Comparison of ENCODE assay signal across 1 cellular context in the genomic region with DNA sequence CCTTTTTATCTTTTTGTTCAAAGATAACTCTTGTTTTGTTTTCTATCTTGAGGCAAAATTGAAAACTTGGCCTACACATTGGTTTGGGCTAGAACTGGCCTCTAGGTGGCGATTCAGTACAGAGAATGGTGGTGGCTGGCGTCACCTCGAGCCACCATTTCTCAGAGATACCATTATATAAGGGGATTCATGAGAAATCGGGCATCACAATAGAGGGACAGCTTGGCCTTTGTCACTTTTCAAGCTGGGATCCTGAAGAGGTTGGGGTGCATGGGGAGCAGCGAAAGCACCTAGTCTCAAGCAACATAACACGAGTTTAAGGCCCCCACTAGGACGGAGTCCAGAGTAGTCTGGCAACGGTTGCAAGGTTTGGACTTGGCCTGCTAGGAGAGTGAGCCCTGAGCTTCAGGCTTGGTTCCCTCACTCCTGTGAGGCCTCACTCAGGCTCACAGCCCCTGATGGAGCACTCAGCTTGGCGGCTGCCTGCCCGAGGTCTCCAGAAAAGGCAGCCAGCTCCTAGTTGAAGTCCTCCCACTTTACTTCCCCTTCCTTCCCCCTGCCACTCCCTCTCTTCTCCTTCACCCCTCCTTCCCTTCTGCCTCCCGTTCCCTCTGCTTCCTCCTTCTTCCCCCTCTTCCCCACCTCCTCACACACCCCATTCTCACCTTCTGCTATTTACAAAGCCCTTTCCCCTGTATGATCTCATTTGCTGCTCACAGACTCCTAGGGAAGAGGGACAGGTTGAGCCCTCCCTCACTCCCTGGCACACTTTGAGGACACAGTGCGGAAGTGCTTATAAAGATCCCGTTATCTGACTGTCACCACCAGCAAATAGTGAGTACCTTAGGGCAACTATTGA.
TF ChIP-seq lines count a peak whose summit lies in the region.

No MANE protein-coding gene starts in this region.

TF ChIP-seq in HepG2, 621 proteins besides CTCF, POLR2A, EP300 and RAD21 (continued from another document and continues in another):
- TF ChIP-seq, protein P1, sequence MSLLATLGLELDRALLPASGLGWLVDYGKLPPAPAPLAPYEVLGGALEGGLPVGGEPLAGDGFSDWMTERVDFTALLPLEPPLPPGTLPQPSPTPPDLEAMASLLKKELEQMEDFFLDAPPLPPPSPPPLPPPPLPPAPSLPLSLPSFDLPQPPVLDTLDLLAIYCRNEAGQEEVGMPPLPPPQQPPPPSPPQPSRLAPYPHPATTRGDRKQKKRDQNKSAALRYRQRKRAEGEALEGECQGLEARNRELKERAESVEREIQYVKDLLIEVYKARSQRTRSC (CRISPR knock-in tag; IDR thresholded peaks at IDR 0.05; ENCODE audit: low read depth), result no peak
- TF ChIP-seq ETV5 (CRISPR knock-in tag; IDR thresholded peaks at IDR 0.05; ENCODE audit: borderline replicate concordance) (0 out of 2 replicates have a peak, but pooled peaks have one; percentile 8), ZNF782 (CRISPR knock-in tag; IDR thresholded peaks at IDR 0.05; ENCODE audit: borderline replicate concordance) (no peak), NR2F1 (CRISPR knock-in tag; IDR thresholded peaks at IDR 0.05) (no peak), ELF3 (CRISPR knock-in tag; IDR thresholded peaks at IDR 0.05) (peak; percentile 30; the same call in 1 of the 2 replicates), MXI1 (IDR thresholded peaks at IDR 0.05; ENCODE audit: borderline replicate concordance, low read depth, low read length) (no peak), SYNCRIP (IDR thresholded peaks at IDR 0.05; ENCODE audit: insufficient read depth, low read depth, low read length) (no peak), U2AF2 (IDR thresholded peaks at IDR 0.05; ENCODE audit: low read depth, low read length) (no peak), ZNF619 (CRISPR knock-in tag; IDR thresholded peaks at IDR 0.05) (no peak), ZNF256 (CRISPR knock-in tag; conservative IDR thresholded peaks at IDR 0.05) (no peak), EEA1 (CRISPR knock-in tag; IDR thresholded peaks at IDR 0.05; ENCODE audit: borderline replicate concordance) (no peak), RFXAP (CRISPR knock-in tag; IDR thresholded peaks at IDR 0.05; ENCODE audit: borderline replicate concordance) (no peak), ZBTB20 (CRISPR knock-in tag; IDR thresholded peaks at IDR 0.05; ENCODE audit: borderline replicate concordance, low read depth) (no peak), ZNF850 (CRISPR knock-in tag; conservative IDR thresholded peaks at IDR 0.05) (no peak), FOXA3 (CRISPR knock-in tag; IDR thresholded peaks at IDR 0.05) (0 out of 2 replicates have a peak, but pooled peaks have one; percentile 5), LCORL (IDR thresholded peaks at IDR 0.05) (no peak), LCORL (CRISPR knock-in tag; IDR thresholded peaks at IDR 0.05) (no peak), NFE2L1 (CRISPR knock-in tag; IDR thresholded peaks at IDR 0.05; ENCODE audit: borderline replicate concordance) (no peak), GATA4 (IDR thresholded peaks at IDR 0.05; ENCODE audit: borderline replicate concordance, low read depth) (no peak), NONO (IDR thresholded peaks at IDR 0.05) (no peak), NONO (CRISPR knock-in tag; conservative IDR thresholded peaks at IDR 0.05) (0 out of 2 replicates have a peak, but pooled peaks have one; percentile 35), ZNF724P (CRISPR knock-in tag; IDR thresholded peaks at IDR 0.05; ENCODE audit: borderline replicate concordance) (no peak), STAG1 (CRISPR knock-in tag; IDR thresholded peaks at IDR 0.05) (peak; percentile 97), PCBP1 (IDR thresholded peaks at IDR 0.05; ENCODE audit: borderline replicate concordance, low read depth, low read length) (no peak), ELF1 (CRISPR knock-in tag; IDR thresholded peaks at IDR 0.05) (no peak), ZNF446 (CRISPR knock-in tag; IDR thresholded peaks at IDR 0.05) (no peak), PITX1 (CRISPR knock-in tag; IDR thresholded peaks at IDR 0.05) (0 out of 2 replicates have a peak, but pooled peaks have one; percentile 19), TOE1 (CRISPR knock-in tag; IDR thresholded peaks at IDR 0.05) (no peak), BRCA1 (CRISPR knock-in tag; IDR thresholded peaks at IDR 0.05) (no peak), ZNF33B (CRISPR knock-in tag; IDR thresholded peaks at IDR 0.05) (no peak), SMARCC2 (IDR thresholded peaks at IDR 0.05) (no peak), FOSL2 (CRISPR knock-in tag; IDR thresholded peaks at IDR 0.05) (no peak)
- TF ChIP-seq, protein P2, sequence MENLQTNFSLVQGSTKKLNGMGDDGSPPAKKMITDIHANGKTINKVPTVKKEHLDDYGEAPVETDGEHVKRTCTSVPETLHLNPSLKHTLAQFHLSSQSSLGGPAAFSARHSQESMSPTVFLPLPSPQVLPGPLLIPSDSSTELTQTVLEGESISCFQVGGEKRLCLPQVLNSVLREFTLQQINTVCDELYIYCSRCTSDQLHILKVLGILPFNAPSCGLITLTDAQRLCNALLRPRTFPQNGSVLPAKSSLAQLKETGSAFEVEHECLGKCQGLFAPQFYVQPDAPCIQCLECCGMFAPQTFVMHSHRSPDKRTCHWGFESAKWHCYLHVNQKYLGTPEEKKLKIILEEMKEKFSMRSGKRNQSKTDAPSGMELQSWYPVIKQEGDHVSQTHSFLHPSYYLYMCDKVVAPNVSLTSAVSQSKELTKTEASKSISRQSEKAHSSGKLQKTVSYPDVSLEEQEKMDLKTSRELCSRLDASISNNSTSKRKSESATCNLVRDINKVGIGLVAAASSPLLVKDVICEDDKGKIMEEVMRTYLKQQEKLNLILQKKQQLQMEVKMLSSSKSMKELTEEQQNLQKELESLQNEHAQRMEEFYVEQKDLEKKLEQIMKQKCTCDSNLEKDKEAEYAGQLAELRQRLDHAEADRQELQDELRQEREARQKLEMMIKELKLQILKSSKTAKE (CRISPR knock-in tag; IDR thresholded peaks at IDR 0.05; ENCODE audit: borderline replicate concordance), result no peak
- TF ChIP-seq, protein P3, sequence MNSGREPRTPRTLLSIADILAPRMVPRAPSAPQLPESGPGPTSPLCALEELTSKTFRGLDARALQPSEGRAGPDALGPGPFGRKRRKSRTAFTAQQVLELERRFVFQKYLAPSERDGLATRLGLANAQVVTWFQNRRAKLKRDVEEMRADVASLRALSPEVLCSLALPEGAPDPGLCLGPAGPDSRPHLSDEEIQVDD (CRISPR knock-in tag; IDR thresholded peaks at IDR 0.05; ENCODE audit: borderline replicate concordance), result no peak
- TF ChIP-seq, protein P4, sequence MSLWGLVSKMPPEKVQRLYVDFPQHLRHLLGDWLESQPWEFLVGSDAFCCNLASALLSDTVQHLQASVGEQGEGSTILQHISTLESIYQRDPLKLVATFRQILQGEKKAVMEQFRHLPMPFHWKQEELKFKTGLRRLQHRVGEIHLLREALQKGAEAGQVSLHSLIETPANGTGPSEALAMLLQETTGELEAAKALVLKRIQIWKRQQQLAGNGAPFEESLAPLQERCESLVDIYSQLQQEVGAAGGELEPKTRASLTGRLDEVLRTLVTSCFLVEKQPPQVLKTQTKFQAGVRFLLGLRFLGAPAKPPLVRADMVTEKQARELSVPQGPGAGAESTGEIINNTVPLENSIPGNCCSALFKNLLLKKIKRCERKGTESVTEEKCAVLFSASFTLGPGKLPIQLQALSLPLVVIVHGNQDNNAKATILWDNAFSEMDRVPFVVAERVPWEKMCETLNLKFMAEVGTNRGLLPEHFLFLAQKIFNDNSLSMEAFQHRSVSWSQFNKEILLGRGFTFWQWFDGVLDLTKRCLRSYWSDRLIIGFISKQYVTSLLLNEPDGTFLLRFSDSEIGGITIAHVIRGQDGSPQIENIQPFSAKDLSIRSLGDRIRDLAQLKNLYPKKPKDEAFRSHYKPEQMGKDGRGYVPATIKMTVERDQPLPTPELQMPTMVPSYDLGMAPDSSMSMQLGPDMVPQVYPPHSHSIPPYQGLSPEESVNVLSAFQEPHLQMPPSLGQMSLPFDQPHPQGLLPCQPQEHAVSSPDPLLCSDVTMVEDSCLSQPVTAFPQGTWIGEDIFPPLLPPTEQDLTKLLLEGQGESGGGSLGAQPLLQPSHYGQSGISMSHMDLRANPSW (CRISPR knock-in tag; IDR thresholded peaks at IDR 0.05; ENCODE audit: borderline replicate concordance), result no peak
- TF ChIP-seq, protein P5, sequence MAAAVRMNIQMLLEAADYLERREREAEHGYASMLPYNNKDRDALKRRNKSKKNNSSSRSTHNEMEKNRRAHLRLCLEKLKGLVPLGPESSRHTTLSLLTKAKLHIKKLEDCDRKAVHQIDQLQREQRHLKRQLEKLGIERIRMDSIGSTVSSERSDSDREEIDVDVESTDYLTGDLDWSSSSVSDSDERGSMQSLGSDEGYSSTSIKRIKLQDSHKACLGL (CRISPR knock-in tag; IDR thresholded peaks at IDR 0.05), result no peak
- TF ChIP-seq, protein P6, sequence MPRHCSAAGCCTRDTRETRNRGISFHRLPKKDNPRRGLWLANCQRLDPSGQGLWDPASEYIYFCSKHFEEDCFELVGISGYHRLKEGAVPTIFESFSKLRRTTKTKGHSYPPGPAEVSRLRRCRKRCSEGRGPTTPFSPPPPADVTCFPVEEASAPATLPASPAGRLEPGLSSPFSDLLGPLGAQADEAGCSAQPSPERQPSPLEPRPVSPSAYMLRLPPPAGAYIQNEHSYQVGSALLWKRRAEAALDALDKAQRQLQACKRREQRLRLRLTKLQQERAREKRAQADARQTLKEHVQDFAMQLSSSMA (CRISPR knock-in tag; IDR thresholded peaks at IDR 0.05), result 0 out of 2 replicates have a peak, but pooled peaks have one; percentile 46
- TF ChIP-seq, protein P7, sequence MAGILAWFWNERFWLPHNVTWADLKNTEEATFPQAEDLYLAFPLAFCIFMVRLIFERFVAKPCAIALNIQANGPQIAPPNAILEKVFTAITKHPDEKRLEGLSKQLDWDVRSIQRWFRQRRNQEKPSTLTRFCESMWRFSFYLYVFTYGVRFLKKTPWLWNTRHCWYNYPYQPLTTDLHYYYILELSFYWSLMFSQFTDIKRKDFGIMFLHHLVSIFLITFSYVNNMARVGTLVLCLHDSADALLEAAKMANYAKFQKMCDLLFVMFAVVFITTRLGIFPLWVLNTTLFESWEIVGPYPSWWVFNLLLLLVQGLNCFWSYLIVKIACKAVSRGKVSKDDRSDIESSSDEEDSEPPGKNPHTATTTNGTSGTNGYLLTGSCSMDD (CRISPR knock-in tag; IDR thresholded peaks at IDR 0.05), result no peak
- TF ChIP-seq, protein P8, sequence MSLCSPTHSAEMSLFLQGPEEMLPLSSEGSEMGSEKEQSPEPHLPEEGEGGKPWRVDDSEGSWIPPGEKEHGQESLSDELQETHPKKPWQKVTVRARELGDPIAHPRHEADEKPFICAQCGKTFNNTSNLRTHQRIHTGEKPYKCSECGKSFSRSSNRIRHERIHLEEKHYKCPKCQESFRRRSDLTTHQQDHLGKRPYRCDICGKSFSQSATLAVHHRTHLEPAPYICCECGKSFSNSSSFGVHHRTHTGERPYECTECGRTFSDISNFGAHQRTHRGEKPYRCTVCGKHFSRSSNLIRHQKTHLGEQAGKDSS (CRISPR knock-in tag; IDR thresholded peaks at IDR 0.05; ENCODE audit: borderline replicate concordance, low read depth), result no peak
- TF ChIP-seq, protein P9, sequence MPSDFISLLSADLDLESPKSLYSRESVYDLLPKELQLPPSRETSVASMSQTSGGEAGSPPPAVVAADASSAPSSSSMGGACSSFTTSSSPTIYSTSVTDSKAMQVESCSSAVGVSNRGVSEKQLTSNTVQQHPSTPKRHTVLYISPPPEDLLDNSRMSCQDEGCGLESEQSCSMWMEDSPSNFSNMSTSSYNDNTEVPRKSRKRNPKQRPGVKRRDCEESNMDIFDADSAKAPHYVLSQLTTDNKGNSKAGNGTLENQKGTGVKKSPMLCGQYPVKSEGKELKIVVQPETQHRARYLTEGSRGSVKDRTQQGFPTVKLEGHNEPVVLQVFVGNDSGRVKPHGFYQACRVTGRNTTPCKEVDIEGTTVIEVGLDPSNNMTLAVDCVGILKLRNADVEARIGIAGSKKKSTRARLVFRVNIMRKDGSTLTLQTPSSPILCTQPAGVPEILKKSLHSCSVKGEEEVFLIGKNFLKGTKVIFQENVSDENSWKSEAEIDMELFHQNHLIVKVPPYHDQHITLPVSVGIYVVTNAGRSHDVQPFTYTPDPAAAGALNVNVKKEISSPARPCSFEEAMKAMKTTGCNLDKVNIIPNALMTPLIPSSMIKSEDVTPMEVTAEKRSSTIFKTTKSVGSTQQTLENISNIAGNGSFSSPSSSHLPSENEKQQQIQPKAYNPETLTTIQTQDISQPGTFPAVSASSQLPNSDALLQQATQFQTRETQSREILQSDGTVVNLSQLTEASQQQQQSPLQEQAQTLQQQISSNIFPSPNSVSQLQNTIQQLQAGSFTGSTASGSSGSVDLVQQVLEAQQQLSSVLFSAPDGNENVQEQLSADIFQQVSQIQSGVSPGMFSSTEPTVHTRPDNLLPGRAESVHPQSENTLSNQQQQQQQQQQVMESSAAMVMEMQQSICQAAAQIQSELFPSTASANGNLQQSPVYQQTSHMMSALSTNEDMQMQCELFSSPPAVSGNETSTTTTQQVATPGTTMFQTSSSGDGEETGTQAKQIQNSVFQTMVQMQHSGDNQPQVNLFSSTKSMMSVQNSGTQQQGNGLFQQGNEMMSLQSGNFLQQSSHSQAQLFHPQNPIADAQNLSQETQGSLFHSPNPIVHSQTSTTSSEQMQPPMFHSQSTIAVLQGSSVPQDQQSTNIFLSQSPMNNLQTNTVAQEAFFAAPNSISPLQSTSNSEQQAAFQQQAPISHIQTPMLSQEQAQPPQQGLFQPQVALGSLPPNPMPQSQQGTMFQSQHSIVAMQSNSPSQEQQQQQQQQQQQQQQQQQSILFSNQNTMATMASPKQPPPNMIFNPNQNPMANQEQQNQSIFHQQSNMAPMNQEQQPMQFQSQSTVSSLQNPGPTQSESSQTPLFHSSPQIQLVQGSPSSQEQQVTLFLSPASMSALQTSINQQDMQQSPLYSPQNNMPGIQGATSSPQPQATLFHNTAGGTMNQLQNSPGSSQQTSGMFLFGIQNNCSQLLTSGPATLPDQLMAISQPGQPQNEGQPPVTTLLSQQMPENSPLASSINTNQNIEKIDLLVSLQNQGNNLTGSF (CRISPR knock-in tag; IDR thresholded peaks at IDR 0.05), result no peak
- TF ChIP-seq, protein P10, sequence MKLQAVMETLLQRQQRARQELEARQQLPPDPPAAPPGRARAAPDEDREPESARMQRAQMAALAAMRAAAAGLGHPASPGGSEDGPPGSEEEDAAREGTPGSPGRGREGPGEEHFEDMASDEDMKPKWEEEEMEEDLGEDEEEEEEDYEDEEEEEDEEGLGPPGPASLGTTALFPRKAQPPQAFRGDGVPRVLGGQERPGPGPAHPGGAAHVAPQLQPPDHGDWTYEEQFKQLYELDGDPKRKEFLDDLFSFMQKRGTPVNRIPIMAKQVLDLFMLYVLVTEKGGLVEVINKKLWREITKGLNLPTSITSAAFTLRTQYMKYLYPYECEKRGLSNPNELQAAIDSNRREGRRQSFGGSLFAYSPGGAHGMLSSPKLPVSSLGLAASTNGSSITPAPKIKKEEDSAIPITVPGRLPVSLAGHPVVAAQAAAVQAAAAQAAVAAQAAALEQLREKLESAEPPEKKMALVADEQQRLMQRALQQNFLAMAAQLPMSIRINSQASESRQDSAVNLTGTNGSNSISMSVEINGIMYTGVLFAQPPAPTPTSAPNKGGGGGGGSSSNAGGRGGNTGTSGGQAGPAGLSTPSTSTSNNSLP (IDR thresholded peaks at IDR 0.05; ENCODE audit: low read depth, low read length), result peak; percentile 46; the same call in 1 of the 2 replicates
- TF ChIP-seq, protein P11, sequence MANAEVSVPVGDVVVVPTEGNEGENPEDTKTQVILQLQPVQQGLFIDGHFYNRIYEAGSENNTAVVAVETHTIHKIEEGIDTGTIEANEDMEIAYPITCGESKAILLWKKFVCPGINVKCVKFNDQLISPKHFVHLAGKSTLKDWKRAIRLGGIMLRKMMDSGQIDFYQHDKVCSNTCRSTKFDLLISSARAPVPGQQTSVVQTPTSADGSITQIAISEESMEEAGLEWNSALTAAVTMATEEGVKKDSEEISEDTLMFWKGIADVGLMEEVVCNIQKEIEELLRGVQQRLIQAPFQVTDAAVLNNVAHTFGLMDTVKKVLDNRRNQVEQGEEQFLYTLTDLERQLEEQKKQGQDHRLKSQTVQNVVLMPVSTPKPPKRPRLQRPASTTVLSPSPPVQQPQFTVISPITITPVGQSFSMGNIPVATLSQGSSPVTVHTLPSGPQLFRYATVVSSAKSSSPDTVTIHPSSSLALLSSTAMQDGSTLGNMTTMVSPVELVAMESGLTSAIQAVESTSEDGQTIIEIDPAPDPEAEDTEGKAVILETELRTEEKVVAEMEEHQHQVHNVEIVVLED (CRISPR knock-in tag; IDR thresholded peaks at IDR 0.05; ENCODE audit: borderline replicate concordance), result no peak
